1 cellular context compared by ENCODE assay signal in the genomic region with DNA sequence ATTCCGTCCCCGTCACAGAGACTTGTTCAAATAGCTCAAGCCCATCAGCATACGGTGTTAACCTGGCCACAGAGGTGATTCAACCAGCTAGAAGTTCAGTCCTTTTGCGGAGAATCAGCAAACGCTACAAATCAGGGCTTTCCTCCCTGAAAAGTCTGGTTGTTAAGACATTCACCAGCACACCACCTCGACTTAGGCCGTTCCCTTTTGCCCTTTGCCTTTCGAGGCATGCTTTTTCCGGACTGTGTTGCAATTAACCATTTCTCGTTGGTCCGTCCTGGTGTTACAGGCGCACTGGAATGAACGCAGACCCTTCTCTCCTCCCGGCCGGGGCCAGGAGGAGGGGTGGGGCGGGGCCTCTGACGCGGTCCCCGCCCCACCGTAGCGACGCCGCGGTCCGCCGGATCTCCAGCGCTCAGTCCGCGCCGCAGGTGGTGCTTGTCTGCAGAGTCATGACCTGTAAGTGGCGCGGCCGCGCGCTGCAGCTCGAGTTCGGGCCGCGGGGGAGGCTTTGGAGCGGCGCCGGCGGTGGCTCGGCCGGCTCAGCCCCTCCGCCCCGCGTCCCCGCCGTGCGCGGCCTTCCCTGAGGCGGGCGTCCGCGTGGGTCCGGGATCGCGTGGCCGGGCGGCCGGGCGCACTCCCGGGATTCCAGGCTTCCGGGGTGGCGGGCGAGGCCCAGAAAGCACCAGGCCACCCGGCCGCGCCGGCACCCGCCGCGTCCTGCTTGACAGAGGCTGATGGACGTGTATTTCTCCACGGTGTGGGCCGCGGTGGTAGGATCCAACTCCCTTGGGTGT.
TF ChIP-seq lines count a peak whose summit lies in the region.

Gene NIT2 (plus strand): TSS at position 418 of the 797 bp plus-strand sequence. CDS start 35 bp downstream, at position 453.

TF ChIP-seq in HepG2, 621 proteins besides CTCF, POLR2A, EP300 and RAD21 (continued from another document and continues in another):
- TF ChIP-seq PAXIP1 (CRISPR knock-in tag; conservative IDR thresholded peaks at IDR 0.05) (no peak), MTA1 (CRISPR knock-in tag; IDR thresholded peaks at IDR 0.05; ENCODE audit: borderline replicate concordance) (peak; percentile 37; the same call in 1 of the 2 replicates), ARNT (IDR thresholded peaks at IDR 0.05) (no peak), PITX1 (CRISPR knock-in tag; IDR thresholded peaks at IDR 0.05) (0 out of 2 replicates have a peak, but pooled peaks have one; percentile 54), TSC22D2 (CRISPR knock-in tag; IDR thresholded peaks at IDR 0.05; ENCODE audit: borderline replicate concordance) (no peak), ZBTB42 (CRISPR knock-in tag; IDR thresholded peaks at IDR 0.05) (no peak), GZF1 (CRISPR knock-in tag; IDR thresholded peaks at IDR 0.05) (0 out of 2 replicates have a peak, but pooled peaks have one; percentile 53), ZSCAN29 (CRISPR knock-in tag; conservative IDR thresholded peaks at IDR 0.05) (no peak), ZNF570 (CRISPR knock-in tag; IDR thresholded peaks at IDR 0.05; ENCODE audit: borderline replicate concordance) (no peak), ZSCAN12 (CRISPR knock-in tag; IDR thresholded peaks at IDR 0.05) (no peak), MXD4 (CRISPR knock-in tag; IDR thresholded peaks at IDR 0.05) (no peak; the same call in 1 of the 2 replicates), NFIC (IDR thresholded peaks at IDR 0.05; ENCODE audit: low read length) (no peak), ZNF83 (CRISPR knock-in tag; IDR thresholded peaks at IDR 0.05; ENCODE audit: borderline replicate concordance) (no peak), ZBTB2 (CRISPR knock-in tag; IDR thresholded peaks at IDR 0.05; ENCODE audit: low read depth) (0 out of 2 replicates have a peak, but pooled peaks have one; percentile 41), NCOR1 (IDR thresholded peaks at IDR 0.05; ENCODE audit: borderline replicate concordance, low read length) (no peak; the same call in 1 of the 2 replicates), TP53 (CRISPR knock-in tag; conservative IDR thresholded peaks at IDR 0.05) (0 out of 2 replicates have a peak, but pooled peaks have one; percentile 59), SIN3B (IDR thresholded peaks at IDR 0.05; ENCODE audit: low read length) (no peak), SOX6 (IDR thresholded peaks at IDR 0.05) (no peak), SOX6 (CRISPR knock-in tag; IDR thresholded peaks at IDR 0.05) (peak; percentile 56; the same call in 1 of the 2 replicates), MIER2 (CRISPR knock-in tag; IDR thresholded peaks at IDR 0.05) (no peak), ZBTB49 (CRISPR knock-in tag; IDR thresholded peaks at IDR 0.05; ENCODE audit: borderline replicate concordance) (no peak), KDM4B (CRISPR knock-in tag; IDR thresholded peaks at IDR 0.05) (no peak), ZSCAN30 (CRISPR knock-in tag; IDR thresholded peaks at IDR 0.05) (no peak), ZXDC (CRISPR knock-in tag; IDR thresholded peaks at IDR 0.05) (no peak), TRIM24 (CRISPR knock-in tag; IDR thresholded peaks at IDR 0.05) (no peak), SNAI1 (CRISPR knock-in tag; IDR thresholded peaks at IDR 0.05; ENCODE audit: borderline replicate concordance) (no peak), ZFP41 (CRISPR knock-in tag; IDR thresholded peaks at IDR 0.05; ENCODE audit: borderline replicate concordance) (no peak), KLF16 (CRISPR knock-in tag; IDR thresholded peaks at IDR 0.05) (peak in 1 of 2 experiments; percentile 68; a peak in 1 of 4 replicates), ZNF337 (CRISPR knock-in tag; IDR thresholded peaks at IDR 0.05; ENCODE audit: borderline replicate concordance, low read depth) (no peak), MTF2 (CRISPR knock-in tag; IDR thresholded peaks at IDR 0.05; ENCODE audit: borderline replicate concordance) (no peak), ZNF773 (CRISPR knock-in tag; IDR thresholded peaks at IDR 0.05; ENCODE audit: borderline replicate concordance) (no peak; the same call in 1 of the 2 replicates), CBX1 (IDR thresholded peaks at IDR 0.05; ENCODE audit: low read depth) (no peak), SMARCC2 (IDR thresholded peaks at IDR 0.05) (no peak), SRSF9 (IDR thresholded peaks at IDR 0.05; ENCODE audit: borderline replicate concordance, insufficient read depth, low read depth, low read length, poor library complexity, severe bottlenecking) (no peak), ZNF619 (CRISPR knock-in tag; IDR thresholded peaks at IDR 0.05) (no peak), ZNF24 (IDR thresholded peaks at IDR 0.05) (0 out of 2 replicates have a peak, but pooled peaks have one; percentile 9), PAWR (CRISPR knock-in tag; IDR thresholded peaks at IDR 0.05; ENCODE audit: borderline replicate concordance) (no peak), ZNF329 (CRISPR knock-in tag; IDR thresholded peaks at IDR 0.05; ENCODE audit: low read depth) (no peak), ZNF335 (CRISPR knock-in tag; IDR thresholded peaks at IDR 0.05) (peak; percentile 28; the same call in 1 of the 2 replicates), ZSCAN31 (CRISPR knock-in tag; IDR thresholded peaks at IDR 0.05; ENCODE audit: low read depth) (no peak), ZMAT3 (CRISPR knock-in tag; conservative IDR thresholded peaks at IDR 0.05) (0 out of 2 replicates have a peak, but pooled peaks have one; percentile 53), NFYC (CRISPR knock-in tag; IDR thresholded peaks at IDR 0.05) (0 out of 2 replicates have a peak, but pooled peaks have one; percentile 7), STAG1 (CRISPR knock-in tag; IDR thresholded peaks at IDR 0.05) (peak; percentile 26; the same call in 1 of the 2 replicates), ZNF253 (CRISPR knock-in tag; IDR thresholded peaks at IDR 0.05; ENCODE audit: borderline replicate concordance) (no peak), KLF15 (CRISPR knock-in tag; IDR thresholded peaks at IDR 0.05; ENCODE audit: borderline replicate concordance) (peak; percentile 42; the same call in 1 of the 2 replicates)
- TF ChIP-seq, protein P1, sequence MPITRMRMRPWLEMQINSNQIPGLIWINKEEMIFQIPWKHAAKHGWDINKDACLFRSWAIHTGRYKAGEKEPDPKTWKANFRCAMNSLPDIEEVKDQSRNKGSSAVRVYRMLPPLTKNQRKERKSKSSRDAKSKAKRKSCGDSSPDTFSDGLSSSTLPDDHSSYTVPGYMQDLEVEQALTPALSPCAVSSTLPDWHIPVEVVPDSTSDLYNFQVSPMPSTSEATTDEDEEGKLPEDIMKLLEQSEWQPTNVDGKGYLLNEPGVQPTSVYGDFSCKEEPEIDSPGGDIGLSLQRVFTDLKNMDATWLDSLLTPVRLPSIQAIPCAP (CRISPR knock-in tag; IDR thresholded peaks at IDR 0.05; ENCODE audit: low read depth): no peak
- TF ChIP-seq, protein P2, sequence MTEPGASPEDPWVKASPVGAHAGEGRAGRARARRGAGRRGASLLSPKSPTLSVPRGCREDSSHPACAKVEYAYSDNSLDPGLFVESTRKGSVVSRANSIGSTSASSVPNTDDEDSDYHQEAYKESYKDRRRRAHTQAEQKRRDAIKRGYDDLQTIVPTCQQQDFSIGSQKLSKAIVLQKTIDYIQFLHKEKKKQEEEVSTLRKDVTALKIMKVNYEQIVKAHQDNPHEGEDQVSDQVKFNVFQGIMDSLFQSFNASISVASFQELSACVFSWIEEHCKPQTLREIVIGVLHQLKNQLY (CRISPR knock-in tag; IDR thresholded peaks at IDR 0.05): no peak
- TF ChIP-seq, protein P3, sequence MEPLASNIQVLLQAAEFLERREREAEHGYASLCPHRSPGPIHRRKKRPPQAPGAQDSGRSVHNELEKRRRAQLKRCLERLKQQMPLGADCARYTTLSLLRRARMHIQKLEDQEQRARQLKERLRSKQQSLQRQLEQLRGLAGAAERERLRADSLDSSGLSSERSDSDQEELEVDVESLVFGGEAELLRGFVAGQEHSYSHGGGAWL (CRISPR knock-in tag; IDR thresholded peaks at IDR 0.05): no peak
- TF ChIP-seq, protein P4, sequence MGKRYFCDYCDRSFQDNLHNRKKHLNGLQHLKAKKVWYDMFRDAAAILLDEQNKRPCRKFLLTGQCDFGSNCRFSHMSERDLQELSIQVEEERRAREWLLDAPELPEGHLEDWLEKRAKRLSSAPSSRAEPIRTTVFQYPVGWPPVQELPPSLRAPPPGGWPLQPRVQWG (CRISPR knock-in tag; IDR thresholded peaks at IDR 0.05; ENCODE audit: borderline replicate concordance, low read depth): no peak
- TF ChIP-seq, protein P5, sequence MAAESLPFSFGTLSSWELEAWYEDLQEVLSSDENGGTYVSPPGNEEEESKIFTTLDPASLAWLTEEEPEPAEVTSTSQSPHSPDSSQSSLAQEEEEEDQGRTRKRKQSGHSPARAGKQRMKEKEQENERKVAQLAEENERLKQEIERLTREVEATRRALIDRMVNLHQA (CRISPR knock-in tag; IDR thresholded peaks at IDR 0.05): no peak
- TF ChIP-seq, protein P6, sequence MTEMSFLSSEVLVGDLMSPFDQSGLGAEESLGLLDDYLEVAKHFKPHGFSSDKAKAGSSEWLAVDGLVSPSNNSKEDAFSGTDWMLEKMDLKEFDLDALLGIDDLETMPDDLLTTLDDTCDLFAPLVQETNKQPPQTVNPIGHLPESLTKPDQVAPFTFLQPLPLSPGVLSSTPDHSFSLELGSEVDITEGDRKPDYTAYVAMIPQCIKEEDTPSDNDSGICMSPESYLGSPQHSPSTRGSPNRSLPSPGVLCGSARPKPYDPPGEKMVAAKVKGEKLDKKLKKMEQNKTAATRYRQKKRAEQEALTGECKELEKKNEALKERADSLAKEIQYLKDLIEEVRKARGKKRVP (CRISPR knock-in tag; IDR thresholded peaks at IDR 0.05): peak in 1 of 2 experiments; percentile 46; a peak in 1 of 4 replicates
